ENCODE assay signal across 8 cellular contexts in the genomic region with DNA sequence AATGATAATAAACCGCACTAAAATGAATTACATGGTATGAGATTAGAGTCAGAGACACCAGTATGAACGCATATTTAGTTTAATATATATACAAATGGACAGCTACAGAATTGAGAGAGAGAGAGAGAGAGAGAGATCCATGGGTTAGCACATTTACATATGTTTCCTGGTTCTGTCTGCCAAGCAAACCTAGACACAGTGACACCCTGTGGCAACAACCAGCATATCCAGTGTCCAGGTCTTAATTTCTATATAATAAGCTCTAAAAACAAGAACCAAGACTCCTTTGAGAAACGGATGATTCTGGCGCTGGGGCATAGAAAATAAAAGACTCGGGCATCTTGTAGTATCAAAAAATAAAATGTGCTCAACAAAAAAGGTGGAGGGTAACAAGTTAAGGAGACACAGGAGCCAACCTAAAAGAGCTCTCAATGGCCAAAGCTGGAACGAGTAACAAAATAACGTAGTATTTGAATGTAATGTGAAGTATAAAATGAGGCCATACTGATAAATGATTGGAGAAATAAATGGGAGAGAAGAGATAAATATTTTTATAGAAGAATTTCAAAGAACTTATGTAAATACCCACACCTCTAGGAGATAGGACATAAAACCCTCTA.
A peak's percentile ranks its signal among the peaks of the same experiment; 100 is the strongest.
DNase-seq lines count a peak whose midpoint lies in the region; ATAC-seq and TF ChIP-seq lines count a peak whose summit lies in the region.

No MANE protein-coding gene starts in this region.

- H3K36me3 Mint-ChIP-seq in endothelial cell (ENCODE audit: low read depth, unreplicated experiment) = peaks cover 4% of the 10 kb centered on the region
- H3K36me3 Mint-ChIP-seq in naive thymus-derived CD8-positive, alpha-beta T cell = peaks cover 0 to 19% (median 7%) of the 10 kb centered on the region in 3 donors

- H3K4me3 Mint-ChIP-seq in endothelial cell (ENCODE audit: unreplicated experiment) = no peak overlapping the region
- no peak overlapping the region for H3K4me3 Mint-ChIP-seq in naive thymus-derived CD8-positive, alpha-beta T cell

- H3K9me3 Mint-ChIP-seq in endothelial cell (ENCODE audit: unreplicated experiment) = no peaks in the 10 kb centered on the region
- peaks cover 0 to 2% (median 0%) of the 10 kb centered on the region in 9 donors for H3K9me3 Mint-ChIP-seq in naive thymus-derived CD8-positive, alpha-beta T cell

- H3K4me3 ChIP-seq in AG04449 (ENCODE audit: low read depth, low read length) (no peak overlapping the region), WI38 (ENCODE audit: low read depth, low read length) (no peak overlapping the region)

- POLR2A ChIA-PET in AG04449 (lab: Yijun Ruan, JAX) = no interaction called here
- POLR2A ChIA-PET in naive thymus-derived CD8-positive, alpha-beta T cell (lab: Charles Lee) = no interaction called here

- H3K27ac Mint-ChIP-seq in endothelial cell (ENCODE audit: unreplicated experiment) = no peak overlapping the region
- H3K27ac Mint-ChIP-seq in naive thymus-derived CD8-positive, alpha-beta T cell = peak overlapping the region in 2 of 10 donors; percentile 15 to 30

- peak; percentile 94 for ATAC-seq in HG02852 (IDR thresholded peaks at IDR 0.05; ENCODE audit: unreplicated experiment)
- peak; percentile 64 to 85 for ATAC-seq in naive thymus-derived CD8-positive, alpha-beta T cell

- H3K4me1 Mint-ChIP-seq in endothelial cell (ENCODE audit: unreplicated experiment) = no peaks in the 10 kb centered on the region
- peaks cover 0 to 12% (median 8%) of the 10 kb centered on the region in 4 donors for H3K4me1 Mint-ChIP-seq in naive thymus-derived CD8-positive, alpha-beta T cell

- H3K27me3 Mint-ChIP-seq in endothelial cell (ENCODE audit: unreplicated experiment) = no peaks in the 10 kb centered on the region
- no peaks in the 10 kb centered on the region for H3K27me3 Mint-ChIP-seq in naive thymus-derived CD8-positive, alpha-beta T cell

- TF ChIP-seq CTCF in AG04449 (IDR thresholded peaks at IDR 0.05; ENCODE audit: insufficient read depth, low read length, missing control alignments) = peak; percentile 66
- peak; percentile 49 for TF ChIP-seq CTCF in GM13976 (IDR thresholded peaks at IDR 0.05; ENCODE audit: borderline replicate concordance, control extremely low read depth, extremely low read depth, insufficient read depth, missing control alignments)
- TF ChIP-seq CTCF in WI38 (IDR thresholded peaks at IDR 0.05; ENCODE audit: low read depth, low read length) = peak; percentile 48
- TF ChIP-seq CTCF in endothelial cell (IDR thresholded peaks at IDR 0.05; ENCODE audit: unreplicated experiment) = no peak

- CTCF ChIA-PET in AG04449 (lab: Yijun Ruan, JAX) = interaction anchor here (0.6 to 8.6 kb wide), 42 partner anchors 9 to 931 kb away, joined by 3 to 164 read pairs (median 5); no protein-coding TSS in a partner anchor

- DNase-seq in AG04449 (ENCODE audit: low read depth, low spot score) (peak; percentile 29), GM13976 (ENCODE audit: low spot score) (peak; percentile 36), NCI-H1694 (lab: John Stamatoyannopoulos, UW) (peak; percentile 22), endothelial cell (ENCODE audit: low spot score) (peak; percentile 40), NCI-H510A (lab: John Stamatoyannopoulos, UW) (no peak)
- DNase-seq in naive thymus-derived CD8-positive, alpha-beta T cell = peak in 9 of 10 donors; percentile 2 to 63 (median 35)

- in situ Hi-C loops in GM13976 (cut with MboI; ENCODE audit: low sequenced_read_pairs, unreplicated experiment) = loop anchor here (10.0 kb wide), 1 partner anchor 207 kb away; no protein-coding TSS in a partner anchor
